Comparison of ENCODE assay signal across 12 cellular contexts in the genomic region with DNA sequence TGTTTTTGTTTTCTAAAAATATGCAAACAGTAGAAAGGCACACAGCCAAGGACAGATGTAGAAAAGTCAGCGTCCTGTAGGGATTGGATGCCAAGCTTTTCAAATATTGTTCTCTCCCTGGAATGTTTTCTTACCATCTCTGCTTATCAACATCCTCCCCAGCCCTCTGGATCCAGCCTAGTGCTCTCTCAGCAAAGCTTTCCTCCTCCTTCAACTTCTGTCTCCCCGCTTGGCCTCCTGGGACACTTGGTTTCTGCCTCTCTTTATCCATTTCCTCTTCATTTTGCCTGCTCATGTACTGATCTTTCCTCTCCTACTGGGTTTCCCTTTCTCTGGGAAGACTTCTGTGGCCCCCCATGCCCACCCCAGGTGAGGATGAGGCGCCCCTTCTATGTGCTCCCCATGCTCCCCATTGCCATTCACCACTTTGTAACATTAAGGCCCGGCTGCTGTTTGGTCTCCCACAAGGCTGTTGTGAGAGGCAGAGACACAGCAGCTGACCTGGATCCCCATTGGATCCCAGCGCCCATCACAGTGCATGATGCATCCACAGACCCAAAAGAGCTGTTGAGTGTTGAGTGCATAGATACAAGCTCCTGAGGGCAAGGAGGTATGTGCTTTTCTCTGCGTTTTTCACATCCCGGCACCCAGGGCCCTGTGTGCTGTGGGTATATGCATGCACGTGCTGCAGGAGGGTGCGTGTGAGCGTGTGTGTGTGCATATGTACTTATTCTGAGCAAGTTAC. TPM values are rescaled to one million over a fixed set of nuclear protein-coding genes. Genes with fewer than 3 reads are reported as not detected.
DNase-seq lines count a peak whose midpoint lies in the region; ATAC-seq and TF ChIP-seq lines count a peak whose summit lies in the region.
"Had no signal": no experiment of that assay in that cellular context is flagged by ENCODE, and none has a peak within 500 bp of the region (broad histone marks: within the 10 kb centered on the region; RNA-seq: fewer than 3 reads in every experiment).

No MANE protein-coding gene starts in this region.

- H3K4me2 ChIP-seq in GM23248 (ENCODE audit: unreplicated experiment), result no peak overlapping the region

- peaks cover 69% of the 10 kb centered on the region for H3K36me3 Mint-ChIP-seq in activated CD4-positive, alpha-beta T cell treated with anti-CD3 and anti-CD28 coated beads, Interleukin-2, amount 10 ng/mL, durations not matched to agents 24 days and 14 days (ENCODE audit: low read depth)

- no peak overlapping the region for H3K4me3 ChIP-seq in astrocyte of the spinal cord (ENCODE audit: low read depth, low read length)
- H3K4me3 ChIP-seq in thyroid gland (replicated peaks in 1 of 3), result no peak overlapping the region
- H3K4me3 ChIP-seq in GM23248, result no peak overlapping the region
- H3K4me3 ChIP-seq: tibial nerve had no signal

- H3K27me3 ChIP-seq in thyroid gland (no peaks in the 10 kb centered on the region), GM23248 (replicated peaks; ENCODE audit: insufficient read depth) (no peaks in the 10 kb centered on the region)
- H3K27me3 ChIP-seq: tibial nerve had no signal

- no peaks in the 10 kb centered on the region for H4K20me1 ChIP-seq in GM23248 (ENCODE audit: insufficient read depth)

- 0 out of 2 replicates have a peak, but pooled peaks cover 4% of the 10 kb centered on the region for H3K79me2 ChIP-seq in GM23248 (ENCODE audit: insufficient read depth)
- H3K79me2 ChIP-seq: parathyroid adenoma had no signal

- intact Hi-C loops in activated CD4-positive, alpha-beta T cell treated with anti-CD3 and anti-CD28 coated beads, Interleukin-2, amount 10 ng/mL, durations not matched to agents 24 days and 14 days (cut with micrococcal nuclease), result loop anchor here (1.0 to 10.0 kb wide), 2 partner anchors 24 to 271 kb away; a partner anchor contains a TSS
- intact Hi-C loops in thyroid gland (cut with DNase I), result no loop called here

- peak overlapping the region; percentile 89 for H3K27ac Mint-ChIP-seq in activated CD4-positive, alpha-beta T cell treated with anti-CD3 and anti-CD28 coated beads, Interleukin-2, amount 10 ng/mL, durations not matched to agents 24 days and 14 days

- peak; percentile 70 for DNase-seq in activated CD4-positive, alpha-beta T cell treated with anti-CD3 and anti-CD28 coated beads, Interleukin-2, amount 10 ng/mL, durations not matched to agents 24 days and 14 days
- DNase-seq in activated CD4-positive, alpha-beta T cell treated with anti-CD3 and anti-CD28 coated beads, Interleukin-2, amount 50 U/mL, for 4 hours, result no peak
- DNase-seq in astrocyte of the spinal cord (ENCODE audit: low read depth, low spot score), result peak; percentile 19
- peak; percentile 26 for DNase-seq in left kidney (ENCODE audit: low read depth, low spot score)
- no peak for DNase-seq in thyroid gland
- no peak for DNase-seq in GM23248
- DNase-seq: ACHN, NCI-H2081 treated with DMSO at 0.1 percent for 48 hours had no signal

- no peak overlapping the region for H3K9ac ChIP-seq in GM23248
- H3K9ac ChIP-seq: parathyroid adenoma had no signal

- H3K27me3 Mint-ChIP-seq in activated CD4-positive, alpha-beta T cell treated with anti-CD3 and anti-CD28 coated beads, Interleukin-2, amount 10 ng/mL, durations not matched to agents 24 days and 14 days, result no peaks in the 10 kb centered on the region

- TF ChIP-seq CTCF in astrocyte of the spinal cord (IDR thresholded peaks at IDR 0.05; ENCODE audit: low read depth, low read length) (no peak), thyroid gland (IDR thresholded peaks at IDR 0.05) (no peak)

- H3K4me3 Mint-ChIP-seq in activated CD4-positive, alpha-beta T cell treated with anti-CD3 and anti-CD28 coated beads, Interleukin-2, amount 10 ng/mL, durations not matched to agents 24 days and 14 days, result peak overlapping the region; percentile 70

- WGBS in thyroid gland, 2 donors, result 81 to 84% methylated on average over 10 of the region's 10 CpGs
- WGBS in GM23248 (ENCODE audit: low coverage in 1 of 2, low lambda C conversion rate in 2 of 2, missing lambda C conversion rate in 2 of 2), 2 experiments, result 85 to 88% methylated on average over 9 to 10 of the region's 10 CpGs

- H3K27ac ChIP-seq in thyroid gland, result peak overlapping the region in 2 of 3 donors; percentile 31 to 35
- H3K27ac ChIP-seq in GM23248, result no peak overlapping the region

- ATAC-seq in HG02973 (IDR thresholded peaks at IDR 0.05; ENCODE audit: unreplicated experiment) (no peak), GM18858 (IDR thresholded peaks at IDR 0.05; ENCODE audit: unreplicated experiment) (no peak)

- no peaks in the 10 kb centered on the region for H3K9me2 ChIP-seq in GM23248 (ENCODE audit: insufficient read depth)

- no peak for TF ChIP-seq POLR2A in thyroid gland (IDR thresholded peaks at IDR 0.05)

- H3F3A ChIP-seq in GM23248 (ENCODE audit: insufficient read depth), result 0 out of 2 replicates have a peak, but pooled peaks cover 8% of the 10 kb centered on the region

- H3K4me1 Mint-ChIP-seq in activated CD4-positive, alpha-beta T cell treated with anti-CD3 and anti-CD28 coated beads, Interleukin-2, amount 10 ng/mL, durations not matched to agents 24 days and 14 days, result peaks cover 87% of the 10 kb centered on the region

- in situ Hi-C loops in astrocyte of the spinal cord (cut with HindIII; ENCODE audit: low sequenced_read_pairs) (no loop called here), GM23248 (cut with MboI) (no loop called here)

- H3K9me3 Mint-ChIP-seq in activated CD4-positive, alpha-beta T cell treated with anti-CD3 and anti-CD28 coated beads, Interleukin-2, amount 10 ng/mL, durations not matched to agents 24 days and 14 days, result no peaks in the 10 kb centered on the region

- H2AFZ ChIP-seq in GM23248, result no peak overlapping the region
- H2AFZ ChIP-seq: parathyroid adenoma had no signal

- H3K9me3 ChIP-seq in thyroid gland (no peaks in the 10 kb centered on the region), GM23248 (ENCODE audit: low read depth) (no peaks in the 10 kb centered on the region)
- H3K9me3 ChIP-seq: tibial nerve had no signal

- H3K4me1 ChIP-seq in thyroid gland, result peaks cover 10 to 39% of the 10 kb centered on the region in 2 donors
- H3K4me1 ChIP-seq in GM23248 (ENCODE audit: insufficient read depth), result peaks cover 23% of the 10 kb centered on the region

- H3K36me3 ChIP-seq in thyroid gland (no peaks in the 10 kb centered on the region), GM23248 (ENCODE audit: low read depth) (0 out of 2 replicates have a peak, but pooled peaks cover 5% of the 10 kb centered on the region)

RNA-seq across cellular contexts. Expression of a gene that starts 38.2 kb away (rescaled TPM):
- 268 and 285 TPM in 2 replicates for total RNA-seq in activated CD4-positive, alpha-beta T cell treated with anti-CD3 and anti-CD28 coated beads, Interleukin-2, amount 10 ng/mL, durations not matched to agents 24 days and 14 days
- 10 to 100 TPM; 24.2 to 40.1 (median 29.8) TPM for total RNA-seq in thyroid gland
- 15.8 and 29.9 TPM in 2 replicates for total RNA-seq in GM23248 (2014; rRNA removed; shearing (Covaris generic))
- 6.2 and 6.6 TPM in 2 replicates for polyA plus RNA-seq in GM23248 (2016; fragmentation: Nextera tagmentation; extraction: Ambion mirVana)

RNA-seq across cellular contexts. Expression of a gene that starts 56.0 kb away (rescaled TPM):
- total RNA-seq in activated CD4-positive, alpha-beta T cell treated with anti-CD3 and anti-CD28 coated beads, Interleukin-2, amount 10 ng/mL, durations not matched to agents 24 days and 14 days, result 0.09 and 0.35 TPM in 2 replicates
- total RNA-seq in thyroid gland, result 1 to 10 TPM in 3 of 4 donors, under 1 TPM in 1; 0.54 to 7.6 (median 3.6) TPM
- total RNA-seq in GM23248 (2014; rRNA removed; shearing (Covaris generic)), result 1.4 TPM in 1 of 2 replicates, not detected in the other
- not detected in 2 replicates for polyA plus RNA-seq in GM23248 (2016; fragmentation: Nextera tagmentation; extraction: Ambion mirVana)

Comparison
In these comparisons a context has a peak if more than half of its experiments do, and no peak if none do; other contexts are left out.
1. DNase-seq: peak in activated CD4-positive, alpha-beta T cell treated with anti-CD3 and anti-CD28 coated beads, Interleukin-2, amount 10 ng/mL, durations not matched to agents 24 days and 14 days (single experiment), astrocyte of the spinal cord (single experiment) and left kidney (single experiment); none in activated CD4-positive, alpha-beta T cell treated with anti-CD3 and anti-CD28 coated beads, Interleukin-2, amount 50 U/mL, for 4 hours (0 of 2), thyroid gland (0 of 2) and GM23248 (single experiment).